In genomic region chr22:29245626-29246385, GRCh38 we compare ENCODE assay signal across 1 cellular context.
TF ChIP-seq lines count a peak whose summit lies in the region.

No MANE protein-coding gene starts in this region.

TF ChIP-seq in HepG2, 621 proteins besides CTCF, POLR2A, EP300 and RAD21 (continued from another document and continues in another):
- no peak for TF ChIP-seq HNF1A (IDR thresholded peaks at IDR 0.05; ENCODE audit: low read depth)
- TF ChIP-seq HNF1A (CRISPR knock-in tag; IDR thresholded peaks at IDR 0.05; ENCODE audit: borderline replicate concordance) = no peak
- no peak for TF ChIP-seq RAD51 (IDR thresholded peaks at IDR 0.05; ENCODE audit: borderline replicate concordance)
- TF ChIP-seq PHF21A (CRISPR knock-in tag; IDR thresholded peaks at IDR 0.05) = no peak
- no peak for TF ChIP-seq MEIS2 (CRISPR knock-in tag; IDR thresholded peaks at IDR 0.05)
- no peak for TF ChIP-seq ZNF446 (CRISPR knock-in tag; IDR thresholded peaks at IDR 0.05)
- no peak for TF ChIP-seq NCOA2 (CRISPR knock-in tag; IDR thresholded peaks at IDR 0.05)
- TF ChIP-seq NONO (IDR thresholded peaks at IDR 0.05) = no peak
- TF ChIP-seq NONO (CRISPR knock-in tag; conservative IDR thresholded peaks at IDR 0.05) = no peak
- no peak for TF ChIP-seq KIAA2018 (CRISPR knock-in tag; IDR thresholded peaks at IDR 0.05; ENCODE audit: borderline replicate concordance)
- no peak for TF ChIP-seq TFAP4 (IDR thresholded peaks at IDR 0.05; ENCODE audit: borderline replicate concordance, low read depth)
- 0 out of 2 replicates have a peak, but pooled peaks have one; percentile 20 for TF ChIP-seq ARHGAP35 (CRISPR knock-in tag; IDR thresholded peaks at IDR 0.05; ENCODE audit: borderline replicate concordance)
- TF ChIP-seq CC2D1A (CRISPR knock-in tag; IDR thresholded peaks at IDR 0.05) = no peak
- TF ChIP-seq MIER3 (CRISPR knock-in tag; IDR thresholded peaks at IDR 0.05; ENCODE audit: borderline replicate concordance) = peak; percentile 30; the same call in 1 of the 2 replicates
- TF ChIP-seq ZBTB43 (CRISPR knock-in tag; conservative IDR thresholded peaks at IDR 0.05) = no peak
- TF ChIP-seq ZNF407 (CRISPR knock-in tag; IDR thresholded peaks at IDR 0.05; ENCODE audit: not compliant biosample characterization) = no peak
- no peak for TF ChIP-seq MBNL3 (CRISPR knock-in tag; conservative IDR thresholded peaks at IDR 0.05)
- TF ChIP-seq ZNF556 (CRISPR knock-in tag; IDR thresholded peaks at IDR 0.05; ENCODE audit: borderline replicate concordance) = no peak
- no peak for TF ChIP-seq SP2 (CRISPR knock-in tag; IDR thresholded peaks at IDR 0.05)
- no peak for TF ChIP-seq ZNF354B (CRISPR knock-in tag; IDR thresholded peaks at IDR 0.05)
- no peak for TF ChIP-seq CSRNP2 (CRISPR knock-in tag; conservative IDR thresholded peaks at IDR 0.05; ENCODE audit: low read depth)
- 0 out of 2 replicates have a peak, but pooled peaks have one; percentile 25 for TF ChIP-seq ARID3A (IDR thresholded peaks at IDR 0.05; ENCODE audit: low read depth, low read length)
- no peak for TF ChIP-seq REL (CRISPR knock-in tag; conservative IDR thresholded peaks at IDR 0.05)
- peak; percentile 40; the same call in 1 of the 2 replicates for TF ChIP-seq FOSL2 (CRISPR knock-in tag; IDR thresholded peaks at IDR 0.05)
- no peak for TF ChIP-seq NFYC (CRISPR knock-in tag; IDR thresholded peaks at IDR 0.05)
- TF ChIP-seq ZNF180 (CRISPR knock-in tag; IDR thresholded peaks at IDR 0.05; ENCODE audit: borderline replicate concordance, low read depth) = no peak
- TF ChIP-seq SOX6 (IDR thresholded peaks at IDR 0.05) = no peak
- TF ChIP-seq SOX6 (CRISPR knock-in tag; IDR thresholded peaks at IDR 0.05) = no peak
- no peak for TF ChIP-seq ZBTB38 (CRISPR knock-in tag; IDR thresholded peaks at IDR 0.05)
